Comparison of ENCODE assay signal across 10 cellular contexts in genomic region chr6:134171517-134171916, GRCh38.
DNase-seq lines count a peak whose midpoint lies in the region; ATAC-seq and TF ChIP-seq lines count a peak whose summit lies in the region.
"Had no signal": no experiment of that assay in that cellular context is flagged by ENCODE, and none has a peak within 500 bp of the region (broad histone marks: within the 10 kb centered on the region; RNA-seq: fewer than 3 reads in every experiment).

No MANE protein-coding gene starts in this region.

- H3K27ac ChIP-seq in RWPE2 (ENCODE audit: poor library complexity, severe bottlenecking) = peak overlapping the region; percentile 91
- H3K27ac ChIP-seq in esophagus (ENCODE audit: low read depth in 2 of 2, low read length in 1 of 2) = peak overlapping the region in 1 of 2 donors; percentile 60
- H3K27ac ChIP-seq in neutrophil = peak overlapping the region; percentile 27
- H3K27ac ChIP-seq: SJSA1 had no signal

- WGBS in esophagus, 2 donors = 71 to 83% methylated on average over 5 of the region's 5 CpGs

- H3K4me3 ChIP-seq in AG09309 (ENCODE audit: control insufficient read depth, low read depth, low read length) (peak overlapping the region; percentile 24), RWPE2 (ENCODE audit: severe bottlenecking) (no peak overlapping the region), esophagus (ENCODE audit: low read depth in 1 of 2, low read length in 2 of 2) (peak overlapping the region; percentile 27 to 87), neutrophil (ENCODE audit: low read depth in 1 of 2, low read length in 1 of 2) (peak overlapping the region in 1 of 2 experiments; percentile 16)
- H3K4me3 ChIP-seq: SJSA1 had no signal

- no peaks in the 10 kb centered on the region for H3K27me3 ChIP-seq in RWPE2 (ENCODE audit: insufficient read depth, poor library complexity, severe bottlenecking)
- no peaks in the 10 kb centered on the region for H3K27me3 ChIP-seq in esophagus (ENCODE audit: control insufficient read depth in 1 of 2, insufficient read depth in 2 of 2, low read length in 2 of 2)
- H3K27me3 ChIP-seq in neutrophil = no peaks in the 10 kb centered on the region
- H3K27me3 ChIP-seq: SJSA1 had no signal

- H3K4me1 ChIP-seq in RWPE2 (ENCODE audit: insufficient read depth, poor library complexity, severe bottlenecking) = peaks cover 47% of the 10 kb centered on the region
- H3K4me1 ChIP-seq in esophagus (ENCODE audit: control insufficient read depth in 2 of 2, insufficient read depth in 2 of 2, low read length in 1 of 2) = peaks cover 2 to 5% of the 10 kb centered on the region in 2 donors
- peaks cover 31 to 48% of the 10 kb centered on the region in 2 experiments for H3K4me1 ChIP-seq in neutrophil (ENCODE audit: control insufficient read depth in 1 of 2, insufficient read depth in 1 of 2, low read depth in 1 of 2, low read length in 1 of 2)

- TF ChIP-seq CTCF in AG09309 (IDR thresholded peaks at IDR 0.05; ENCODE audit: control insufficient read depth, insufficient read depth, low read depth, low read length, missing control alignments) (no peak), RWPE2 (IDR thresholded peaks at IDR 0.05; ENCODE audit: poor library complexity, severe bottlenecking) (no peak), neutrophil (IDR thresholded peaks at IDR 0.05) (no peak)

- H3K9me3 ChIP-seq in RWPE2 (ENCODE audit: severe bottlenecking) (no peaks in the 10 kb centered on the region), esophagus (ENCODE audit: control insufficient read depth in 2 of 2, insufficient read depth in 1 of 2, low read depth in 1 of 2, low read length in 1 of 2) (no peaks in the 10 kb centered on the region), neutrophil (peaks cover 20% of the 10 kb centered on the region)
- H3K9me3 ChIP-seq: SJSA1 had no signal

- DNase-seq in AG09309 (ENCODE audit: low read depth) (no peak), RWPE2 (ENCODE audit: low spot score) (no peak), NCI-H2081 treated with DMSO at 0.1 percent for 48 hours (lab: John Stamatoyannopoulos, UW) (no peak), UCSD-AML1 (lab: John Stamatoyannopoulos, UW; ENCODE audit: unreplicated experiment) (no peak), NCI-H526 (lab: John Stamatoyannopoulos, UW) (no peak), NCI-H446 treated with DMSO at 0.1 percent for 48 hours (lab: John Stamatoyannopoulos, UW) (no peak)

- no peak for ATAC-seq in RWPE2 (ENCODE audit: low read depth)
- ATAC-seq: activated naive CD4-positive, alpha-beta T cell treated with anti-CD3 and anti-CD28 coated beads, Interleukin-2, amount 50 U/mL, for 72 hours had no signal

- peaks cover 57% of the 10 kb centered on the region for H3K36me3 ChIP-seq in RWPE2 (ENCODE audit: low read depth)
- peaks cover 18 to 19% of the 10 kb centered on the region in 2 donors for H3K36me3 ChIP-seq in esophagus (ENCODE audit: control insufficient read depth in 2 of 2, insufficient read depth in 2 of 2, low read length in 1 of 2)
- peaks cover 69% of the 10 kb centered on the region for H3K36me3 ChIP-seq in neutrophil
